In the genomic region with DNA sequence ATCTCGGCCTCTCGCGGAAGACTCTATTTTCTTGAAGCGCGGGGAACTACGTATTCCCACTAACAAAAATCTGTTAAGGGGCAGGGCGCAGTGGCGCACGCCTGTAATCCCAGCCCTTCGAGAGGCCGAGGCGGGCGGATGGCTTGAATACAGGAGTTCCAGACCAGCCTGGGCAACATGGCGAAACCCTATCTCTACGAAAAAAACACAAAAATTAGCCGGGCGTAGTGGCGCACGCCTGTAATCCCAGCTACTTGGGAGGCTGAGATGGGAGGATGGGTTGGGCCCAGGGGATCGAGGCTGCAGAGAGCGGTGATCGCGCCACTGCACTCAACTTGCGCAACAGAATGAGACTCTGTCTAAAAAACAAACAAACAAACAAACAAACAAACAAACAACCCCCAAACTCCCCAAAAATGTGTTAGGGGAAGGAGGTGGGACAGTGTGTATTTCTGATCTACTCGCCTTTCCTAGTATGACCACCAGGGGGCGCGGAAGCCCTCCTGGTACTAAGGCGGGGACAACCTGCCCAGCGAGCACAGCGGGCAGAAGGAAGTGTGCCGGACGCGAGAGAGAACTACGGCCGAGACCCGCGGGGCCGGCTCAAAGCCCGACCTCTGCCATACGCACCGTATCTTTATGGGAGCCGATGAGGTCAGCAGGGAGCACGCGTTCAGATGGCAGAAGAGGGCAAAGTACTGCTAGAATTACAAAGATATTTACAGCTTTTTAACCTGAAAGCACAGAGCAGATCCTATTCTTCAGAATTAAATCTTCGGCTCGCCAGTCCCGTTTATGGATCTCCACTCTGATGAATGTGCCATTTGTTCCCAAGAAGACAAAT, we compare ENCODE assay signal across 9 cellular contexts. TPM values are rescaled to one million over a fixed set of nuclear protein-coding genes. Genes with fewer than 3 reads are reported as not detected.
DNase-seq lines count a peak whose midpoint lies in the region; ATAC-seq and TF ChIP-seq lines count a peak whose summit lies in the region.
"Had no signal": no experiment of that assay in that cellular context is flagged by ENCODE, and none has a peak within 500 bp of the region (broad histone marks: within the 10 kb centered on the region; RNA-seq: fewer than 3 reads in every experiment).

No MANE protein-coding gene starts in this region.

- H3K27ac ChIP-seq in CD4-positive, CD25-positive, alpha-beta regulatory T cell (ENCODE audit: insufficient read depth, low read length, poor library complexity, severe bottlenecking), result no peak overlapping the region
- H3K27ac ChIP-seq in endodermal cell (ENCODE audit: low read depth, low read length), result no peak overlapping the region

- H3K4me3 Mint-ChIP-seq in CD4-positive, CD25-positive, alpha-beta regulatory T cell, result peak overlapping the region; percentile 86 to 93 (median 88)
- H3K4me3 Mint-ChIP-seq in endodermal cell (peak overlapping the region; percentile 97), mesothelial cell of epicardium (peak overlapping the region; percentile 84)

- TF ChIP-seq CTCF in endodermal cell (conservative IDR thresholded peaks at IDR 0.05) (peak; percentile 97), mesothelial cell of epicardium (IDR thresholded peaks at IDR 0.05; ENCODE audit: unreplicated experiment) (peak; percentile 99)

- peaks cover 2% of the 10 kb centered on the region for H3K27me3 ChIP-seq in CD4-positive, CD25-positive, alpha-beta regulatory T cell (ENCODE audit: control insufficient read depth, insufficient read depth, low read length)
- H3K27me3 ChIP-seq in endodermal cell (ENCODE audit: control insufficient read depth, insufficient read depth, low read length, poor library complexity, severe bottlenecking), result no peaks in the 10 kb centered on the region

- H3K36me3 Mint-ChIP-seq in CD4-positive, CD25-positive, alpha-beta regulatory T cell, result no peaks in the 10 kb centered on the region
- peaks cover 14% of the 10 kb centered on the region for H3K36me3 Mint-ChIP-seq in endodermal cell (ENCODE audit: low read depth)
- H3K36me3 Mint-ChIP-seq in mesothelial cell of epicardium, result no peaks in the 10 kb centered on the region

- H3K9me3 Mint-ChIP-seq in CD4-positive, CD25-positive, alpha-beta regulatory T cell, result peaks cover 0 to 2% (median 0%) of the 10 kb centered on the region in 7 donors
- H3K9me3 Mint-ChIP-seq in endodermal cell, result peaks cover under 1% of the 10 kb centered on the region
- no peaks in the 10 kb centered on the region for H3K9me3 Mint-ChIP-seq in mesothelial cell of epicardium

- ATAC-seq in CD4-positive, CD25-positive, alpha-beta regulatory T cell (ENCODE audit: low read depth in 2 of 2), result peak; percentile 50 to 52
- ATAC-seq in GM19351 (IDR thresholded peaks at IDR 0.05; ENCODE audit: unreplicated experiment), result peak; percentile 63
- ATAC-seq in HG03520 (IDR thresholded peaks at IDR 0.05; ENCODE audit: unreplicated experiment), result peak; percentile 72

- H3K27ac Mint-ChIP-seq in CD4-positive, CD25-positive, alpha-beta regulatory T cell, result peak overlapping the region; percentile 76 to 90 (median 86)
- H3K27ac Mint-ChIP-seq in endodermal cell (peak overlapping the region; percentile 74), mesothelial cell of epicardium (peak overlapping the region; percentile 78)

- no peaks in the 10 kb centered on the region for H3K9me3 ChIP-seq in CD4-positive, CD25-positive, alpha-beta regulatory T cell (ENCODE audit: control insufficient read depth in 2 of 2, low read length in 2 of 2)
- no peaks in the 10 kb centered on the region for H3K9me3 ChIP-seq in endodermal cell (ENCODE audit: control insufficient read depth, low read length)

- peak overlapping the region; percentile 3 for H3K9ac ChIP-seq in endodermal cell (ENCODE audit: extremely low read depth, low read length, poor library complexity, severe bottlenecking)

- H3K27me3 Mint-ChIP-seq in CD4-positive, CD25-positive, alpha-beta regulatory T cell, result peaks cover 33% of the 10 kb centered on the region
- H3K27me3 Mint-ChIP-seq in endodermal cell (ENCODE audit: insufficient read depth) (peaks cover 8% of the 10 kb centered on the region), mesothelial cell of epicardium (ENCODE audit: low read depth) (peaks cover 8% of the 10 kb centered on the region)

- H3K4me1 ChIP-seq in CD4-positive, CD25-positive, alpha-beta regulatory T cell (ENCODE audit: control insufficient read depth, insufficient read depth, low read length, poor library complexity, severe bottlenecking), result peaks cover 19% of the 10 kb centered on the region
- peaks cover 11% of the 10 kb centered on the region for H3K4me1 ChIP-seq in endodermal cell (ENCODE audit: control insufficient read depth, insufficient read depth, low read length)

- WGBS in endodermal cell (ENCODE audit: insufficient coverage in 1 of 2, insufficient read length in 1 of 2), 2 experiments, result 34 to 41% methylated on average over 24 to 45 of the region's 47 CpGs

- peak; percentile 73 to 81 (median 80) for DNase-seq in CD4-positive, CD25-positive, alpha-beta regulatory T cell
- peak; percentile 49 for DNase-seq in NCI-H82 treated with DMSO at 0.1 percent for 48 hours (lab: John Stamatoyannopoulos, UW; ENCODE audit: unreplicated experiment)
- peak; percentile 46 to 82 (median 75) for DNase-seq in activated CD8-positive, alpha-beta memory T cell treated with anti-CD3 and anti-CD28 coated beads for 48 hours (ENCODE audit: low read depth in 2 of 3, low spot score in 2 of 3)
- peak; percentile 92 for DNase-seq in endodermal cell
- peak; percentile 74 to 89 for DNase-seq in mesothelial cell of epicardium (ENCODE audit: low spot score in 2 of 2, unreplicated experiment in 2 of 2)
- DNase-seq in stimulated activated CD8-positive, alpha-beta memory T cell treated with anti-CD3 and anti-CD28 coated beads, Interleukin-15, amount 100 ng/mL, for 4 hours (ENCODE audit: low read depth in 2 of 2), result peak; percentile 49 to 64

- peaks cover 0 to 26% (median 15%) of the 10 kb centered on the region in 4 donors for H3K4me1 Mint-ChIP-seq in CD4-positive, CD25-positive, alpha-beta regulatory T cell
- H3K4me1 Mint-ChIP-seq in endodermal cell, result peaks cover 33% of the 10 kb centered on the region
- H3K4me1 Mint-ChIP-seq in mesothelial cell of epicardium, result peaks cover 25% of the 10 kb centered on the region

- H3K4me3 ChIP-seq in CD4-positive, CD25-positive, alpha-beta regulatory T cell (ENCODE audit: low read depth, low read length), result peak overlapping the region; percentile 90
- H3K4me3 ChIP-seq in endodermal cell (ENCODE audit: low read length), result peak overlapping the region; percentile 93

- H3K36me3 ChIP-seq in CD4-positive, CD25-positive, alpha-beta regulatory T cell (ENCODE audit: control insufficient read depth, insufficient read depth, low read length), result no peaks in the 10 kb centered on the region
- H3K36me3 ChIP-seq in endodermal cell (ENCODE audit: control insufficient read depth, insufficient read depth, low read length), result peaks cover 10% of the 10 kb centered on the region

RNA-seq across cellular contexts. Expression of a gene that starts 1.3 kb away (rescaled TPM):
- 3.1 TPM for total RNA-seq in CD4-positive, CD25-positive, alpha-beta regulatory T cell
- 1 to 10 TPM in 2 of 4 donors, under 1 TPM in 2; 0.44 to 2.8 (median 1.3) TPM for polyA plus RNA-seq in CD4-positive, CD25-positive, alpha-beta regulatory T cell
- total RNA-seq in endodermal cell (100 to 1,000 TPM; 119 to 160 TPM), mesothelial cell of epicardium (19.0 to 24.2 TPM (median 21.1 TPM) in 3 replicates)
- 27.9 TPM for polyA plus RNA-seq in endodermal cell (2013, experiment 1 of 2)
- polyA plus RNA-seq in endodermal cell (2013, experiment 2 of 2), result 23.5 TPM

RNA-seq across cellular contexts. Expression of a gene that starts 40.2 kb away (rescaled TPM):
- total RNA-seq in CD4-positive, CD25-positive, alpha-beta regulatory T cell, result not detected
- polyA plus RNA-seq in CD4-positive, CD25-positive, alpha-beta regulatory T cell, result not detected
- total RNA-seq in endodermal cell (not detected), mesothelial cell of epicardium (not detected in 3 replicates)
- polyA plus RNA-seq in endodermal cell (2013, experiment 1 of 2), result not detected
- not detected for polyA plus RNA-seq in endodermal cell (2013, experiment 2 of 2)
- total RNA-seq: glomerular endothelial cell had no signal

RNA-seq across cellular contexts. Expression of a gene that starts 56.7 kb away (rescaled TPM):
- 26.9 TPM for total RNA-seq in CD4-positive, CD25-positive, alpha-beta regulatory T cell
- 10 to 100 TPM; 82.5 to 97.1 (median 91.3) TPM for polyA plus RNA-seq in CD4-positive, CD25-positive, alpha-beta regulatory T cell
- total RNA-seq in endodermal cell, result 10 to 100 TPM; 52.8 to 58.4 TPM
- polyA plus RNA-seq in endodermal cell (2013, experiment 1 of 2), result 48.9 TPM
- polyA plus RNA-seq in endodermal cell (2013, experiment 2 of 2), result 41.5 TPM
- 34.3 to 42.3 TPM (median 37.2 TPM) in 3 replicates for total RNA-seq in mesothelial cell of epicardium
